ENCODE assay signal across 8 cellular contexts in genomic region chr14:68976160-68977067, GRCh38. TPM values are rescaled to one million over a fixed set of nuclear protein-coding genes. Genes with fewer than 3 reads are reported as not detected.
A peak's percentile ranks its signal among the peaks of the same experiment; 100 is the strongest.
DNase-seq lines count a peak whose midpoint lies in the region; ATAC-seq and TF ChIP-seq lines count a peak whose summit lies in the region.

No MANE protein-coding gene starts in this region.

- H3K36me3 ChIP-seq in PC-3 (ENCODE audit: low read depth, low read length), result peaks cover 47% of the 10 kb centered on the region

- no peaks in the 10 kb centered on the region for H3K27me3 ChIP-seq in PC-3 (ENCODE audit: low read length)

- no peak for TF ChIP-seq CTCF in PC-3 (conservative IDR thresholded peaks at IDR 0.05; ENCODE audit: low read depth, low read length)
- TF ChIP-seq CTCF in epithelial cell of esophagus (IDR thresholded peaks at IDR 0.05; ENCODE audit: insufficient read depth, low read depth, low read length, missing control alignments), result no peak

- BruUV-seq in PC-3 (replicated peaks; lab: Mats Ljungman, UMichigan), result no TSS peak

- H3K9me2 ChIP-seq in PC-3 (replicated peaks; ENCODE audit: low read length), result no peaks in the 10 kb centered on the region

- peaks cover 33 to 38% of the 10 kb centered on the region in 2 donors for H3K4me1 Mint-ChIP-seq in natural killer cell treated with Interleukin-12 subunit alpha and Interleukin-12 subunit beta and Interleukin-15 and Interleukin-18, amount 100 ng/mL, for 72 hours (ENCODE audit: low read depth in 2 of 2)

- peak overlapping the region; percentile 81 for H3K4me3 Mint-ChIP-seq in natural killer cell treated with Interleukin-12 subunit alpha and Interleukin-12 subunit beta and Interleukin-15 and Interleukin-18, amount 100 ng/mL, for 72 hours

- H3K27me3 Mint-ChIP-seq in natural killer cell treated with Interleukin-12 subunit alpha and Interleukin-12 subunit beta and Interleukin-15 and Interleukin-18, amount 100 ng/mL, for 72 hours, result peaks cover 4 to 9% of the 10 kb centered on the region in 2 donors

- no peaks in the 10 kb centered on the region for H3K9me3 ChIP-seq in PC-3 (ENCODE audit: low read length)

- H2AFZ ChIP-seq in PC-3 (ENCODE audit: low read length), result no peak overlapping the region

- peaks cover 40% of the 10 kb centered on the region for H3K4me1 ChIP-seq in PC-3 (ENCODE audit: insufficient read depth, low read length)

- peaks cover 58% of the 10 kb centered on the region for H4K20me1 ChIP-seq in PC-3 (ENCODE audit: low read length)

- H3K27ac ChIP-seq in PC-3 (ENCODE audit: low read length), result peak overlapping the region; percentile 96

- CTCF ChIA-PET in PC-3 (lab: Charles Lee), result interaction anchor here (0.6 to 1.0 kb wide), 2 partner anchors 125 to 153 kb away, joined by 3 to 4 read pairs; no protein-coding TSS in a partner anchor

- H3K4me3 ChIP-seq in PC-3 (ENCODE audit: low read length) (peak overlapping the region; percentile 98), epithelial cell of esophagus (ENCODE audit: low read length) (peak overlapping the region; percentile 78)

- no peaks in the 10 kb centered on the region for H3F3A ChIP-seq in PC-3 (ENCODE audit: low read length, unreplicated experiment)

- intact Hi-C loops in PC-3 (cut with micrococcal nuclease), result loop anchor here (1.0 to 10.0 kb wide), 3 partner anchors 25 to 218 kb away; partner anchors contain the start of gene EXD2

- POLR2A ChIA-PET in PC-3 (lab: Charles Lee; ENCODE audit: unreplicated experiment), result interaction anchor here (0.5 to 0.9 kb wide), 6 partner anchors 34 to 156 kb away, joined by 3 to 9 read pairs (median 4); no protein-coding TSS in a partner anchor

- DNase-seq in Ammon's horn (ENCODE audit: low spot score), result peak; percentile 45
- DNase-seq in PC-3, result no peak
- DNase-seq in epithelial cell of esophagus (ENCODE audit: low read depth), result peak; percentile 32
- no peak for DNase-seq in natural killer cell treated with Interleukin-12 subunit alpha and Interleukin-12 subunit beta and Interleukin-15 and Interleukin-18, amount 100 ng/mL, for 72 hours (ENCODE audit: low spot score)
- DNase-seq in activated gamma-delta T cell treated with Interleukin-2 at 50 U/mL for 16 hours, result no peak
- DNase-seq in LoVo (ENCODE audit: low spot score), result no peak

- ATAC-seq in PC-3 (no peak), HG02973 (IDR thresholded peaks at IDR 0.05; ENCODE audit: unreplicated experiment) (no peak), GM19455 (IDR thresholded peaks at IDR 0.05; ENCODE audit: unreplicated experiment) (no peak)
- no peak for ATAC-seq in natural killer cell treated with Interleukin-12 subunit alpha and Interleukin-12 subunit beta and Interleukin-15 and Interleukin-18, amount 100 ng/mL, for 72 hours

- peak overlapping the region; percentile 90 for H3K4me2 ChIP-seq in PC-3 (ENCODE audit: low read length)

- H3K9me3 Mint-ChIP-seq in natural killer cell treated with Interleukin-12 subunit alpha and Interleukin-12 subunit beta and Interleukin-15 and Interleukin-18, amount 100 ng/mL, for 72 hours, result no peaks in the 10 kb centered on the region

- peak overlapping the region; percentile 86 to 89 for H3K27ac Mint-ChIP-seq in natural killer cell treated with Interleukin-12 subunit alpha and Interleukin-12 subunit beta and Interleukin-15 and Interleukin-18, amount 100 ng/mL, for 72 hours

- peaks cover 80% of the 10 kb centered on the region for H3K79me2 ChIP-seq in PC-3 (ENCODE audit: low read length)

- H3K9ac ChIP-seq in PC-3 (ENCODE audit: low read length), result peak overlapping the region; percentile 98

- H3K36me3 Mint-ChIP-seq in natural killer cell treated with Interleukin-12 subunit alpha and Interleukin-12 subunit beta and Interleukin-15 and Interleukin-18, amount 100 ng/mL, for 72 hours, result peaks cover 11% of the 10 kb centered on the region

RNA-seq across cellular contexts. Expression of gene ACTN1, which starts 2.7 kb away (rescaled TPM):
- 303 and 400 TPM in 2 replicates for total RNA-seq in PC-3 (2014; rRNA removed)
- 100 to 1,000 TPM in 1 of 2 donors, 10 to 100 TPM in 1; 40.1 to 124 TPM for total RNA-seq in natural killer cell treated with Interleukin-12 subunit alpha and Interleukin-12 subunit beta and Interleukin-15 and Interleukin-18, amount 100 ng/mL, for 72 hours

Comparison
In these comparisons a context has a peak if more than half of its experiments do, and no peak if none do; other contexts are left out.
1. DNase-seq: peak in Ammon's horn (single experiment) and epithelial cell of esophagus (single experiment); none in PC-3 (single experiment), natural killer cell treated with Interleukin-12 subunit alpha and Interleukin-12 subunit beta and Interleukin-15 and Interleukin-18, amount 100 ng/mL, for 72 hours (single experiment), activated gamma-delta T cell treated with Interleukin-2 at 50 U/mL for 16 hours (single experiment) and LoVo (single experiment).